ENCODE assay signal across 22 cellular contexts in genomic region chr16:16148755-16149154, GRCh38.
DNase-seq lines count a peak whose midpoint lies in the region; ATAC-seq lines count a peak whose summit lies in the region.
"Had no signal": no experiment of that assay in that cellular context is flagged by ENCODE, and none has a peak within 500 bp of the region (broad histone marks: within the 10 kb centered on the region; RNA-seq: fewer than 3 reads in every experiment).

No MANE protein-coding gene starts in this region.

- H3K14ac ChIP-seq in mesenchymal stem cell (ENCODE audit: low read length in 2 of 2): no peak overlapping the region

- no peaks in the 10 kb centered on the region for H3K27me3 Mint-ChIP-seq in naive thymus-derived CD8-positive, alpha-beta T cell
- H3K27me3 Mint-ChIP-seq in T-cell: no peaks in the 10 kb centered on the region
- H3K27me3 Mint-ChIP-seq: activated CD8-positive, alpha-beta T cell treated with anti-CD3 and anti-CD28 coated beads for 36 hours had no signal

- H2AK5ac ChIP-seq in mesenchymal stem cell (ENCODE audit: low read length, severe bottlenecking): no peak overlapping the region

- H3K9me3 ChIP-seq in BLaER1 (no peaks in the 10 kb centered on the region), mesenchymal stem cell (ENCODE audit: control insufficient read depth, low read length) (no peaks in the 10 kb centered on the region)
- H3K9me3 ChIP-seq: lower lobe of right lung had no signal

- H3K27ac Mint-ChIP-seq in naive thymus-derived CD8-positive, alpha-beta T cell: no peak overlapping the region
- H3K27ac Mint-ChIP-seq in T-cell: no peak overlapping the region
- H3K27ac Mint-ChIP-seq: activated CD8-positive, alpha-beta T cell treated with anti-CD3 and anti-CD28 coated beads for 36 hours; neural progenitor cell had no signal

- H2BK12ac ChIP-seq in mesenchymal stem cell (ENCODE audit: low read length in 2 of 2): no peak overlapping the region

- H3K18ac ChIP-seq in mesenchymal stem cell (ENCODE audit: low read depth in 1 of 2, low read length in 2 of 2): no peak overlapping the region

- peaks cover 0 to 4% (median 0%) of the 10 kb centered on the region in 4 donors for H3K4me1 Mint-ChIP-seq in naive thymus-derived CD8-positive, alpha-beta T cell
- H3K4me1 Mint-ChIP-seq in T-cell: no peaks in the 10 kb centered on the region

- no peak overlapping the region for H4K8ac ChIP-seq in mesenchymal stem cell (ENCODE audit: low read length)

- no peak overlapping the region for H2AFZ ChIP-seq in mesenchymal stem cell (ENCODE audit: low read depth, low read length)
- H2AFZ ChIP-seq: neural progenitor cell, PC-9 had no signal

- peak overlapping the region; percentile 83 for H3K4me2 ChIP-seq in BLaER1
- H3K4me2 ChIP-seq in mesenchymal stem cell (ENCODE audit: low read length, poor library complexity, severe bottlenecking): no peak overlapping the region
- H3K4me2 ChIP-seq: neural progenitor cell, PC-9 had no signal

- H4K91ac ChIP-seq in mesenchymal stem cell (ENCODE audit: low read length): no peak overlapping the region

- POLR2A ChIA-PET in naive thymus-derived CD8-positive, alpha-beta T cell (lab: Charles Lee): no interaction called here
- POLR2A ChIA-PET in T-cell (lab: Charles Lee): no interaction called here

- no peaks in the 10 kb centered on the region for H3K27me3 ChIP-seq in BLaER1
- H3K27me3 ChIP-seq in mesenchymal stem cell (ENCODE audit: control insufficient read depth in 1 of 2, insufficient read depth in 1 of 2, low read length in 2 of 2): no peaks in the 10 kb centered on the region
- H3K27me3 ChIP-seq: foreskin keratinocyte, neural progenitor cell had no signal

- H3K36me3 ChIP-seq in BLaER1: peaks cover 33% of the 10 kb centered on the region
- peaks cover 33% of the 10 kb centered on the region in 2 experiments for H3K36me3 ChIP-seq in mesenchymal stem cell (ENCODE audit: control insufficient read depth in 1 of 2, insufficient read depth in 2 of 2, low read depth in 1 of 2, low read length in 2 of 2)
- H3K36me3 ChIP-seq: neural progenitor cell had no signal

- H3K9ac ChIP-seq in BLaER1: peak overlapping the region; percentile 8; the same call in 1 of the 2 replicates
- H3K9ac ChIP-seq in mesenchymal stem cell (ENCODE audit: low read length): no peak overlapping the region
- H3K9ac ChIP-seq: neural progenitor cell had no signal

- no peak overlapping the region for H3K4me3 ChIP-seq in BLaER1
- no peak overlapping the region for H3K4me3 ChIP-seq in mesenchymal stem cell (ENCODE audit: insufficient read depth in 1 of 2, low read depth in 1 of 2, low read length in 2 of 2)
- H3K4me3 ChIP-seq: lower lobe of right lung, neural progenitor cell, PC-9 had no signal

- H3K79me1 ChIP-seq in mesenchymal stem cell (replicated peaks; ENCODE audit: low read length, poor library complexity, severe bottlenecking): no peaks in the 10 kb centered on the region

- H2BK5ac ChIP-seq in mesenchymal stem cell (ENCODE audit: low read depth, low read length, poor library complexity, severe bottlenecking): no peak overlapping the region

- WGBS in mesenchymal stem cell: 95% methylated on average over 9 of the region's 9 CpGs

- peak overlapping the region; percentile 72 for H3K27ac ChIP-seq in BLaER1
- peak overlapping the region; percentile 46 for H3K27ac ChIP-seq in mesenchymal stem cell (ENCODE audit: low read length, poor library complexity, severe bottlenecking)
- H3K27ac ChIP-seq: foreskin keratinocyte, lower lobe of right lung, neural progenitor cell, PC-9 had no signal

- no peak for ATAC-seq in naive thymus-derived CD8-positive, alpha-beta T cell
- ATAC-seq in T-cell (replicated peaks in 1 of 4): no peak
- ATAC-seq: activated CD8-positive, alpha-beta T cell treated with anti-CD3 and anti-CD28 coated beads for 36 hours; foreskin keratinocyte; lower lobe of right lung had no signal

- no peak overlapping the region for H2BK15ac ChIP-seq in mesenchymal stem cell (ENCODE audit: low read depth, poor library complexity, severe bottlenecking)

- H3K4ac ChIP-seq in mesenchymal stem cell (ENCODE audit: low read depth in 1 of 2, low read length in 2 of 2): no peak overlapping the region

- H4K20me1 ChIP-seq in BLaER1: peaks cover 26% of the 10 kb centered on the region

- H3K23ac ChIP-seq in mesenchymal stem cell (ENCODE audit: low read length in 2 of 2): no peak overlapping the region

- peaks cover 0 to 10% (median 0%) of the 10 kb centered on the region in 3 donors for H3K36me3 Mint-ChIP-seq in naive thymus-derived CD8-positive, alpha-beta T cell
- peaks cover 13% of the 10 kb centered on the region for H3K36me3 Mint-ChIP-seq in T-cell
- H3K36me3 Mint-ChIP-seq: neural progenitor cell had no signal

- no peaks in the 10 kb centered on the region for H3K9me3 Mint-ChIP-seq in naive thymus-derived CD8-positive, alpha-beta T cell
- no peaks in the 10 kb centered on the region for H3K9me3 Mint-ChIP-seq in T-cell
- H3K9me3 Mint-ChIP-seq: activated CD8-positive, alpha-beta T cell treated with anti-CD3 and anti-CD28 coated beads for 36 hours; neural progenitor cell had no signal

- DNase-seq in HK-2 (ENCODE audit: unreplicated experiment): peak; percentile 25
- DNase-seq in fibroblast of gingiva (ENCODE audit: low read depth): peak; percentile 20
- no peak for DNase-seq in mesenchymal stem cell
- DNase-seq in stimulated activated CD4-positive, alpha-beta T cell treated with anti-CD3 and anti-CD28 coated beads, Interleukin-1b, Interleukin-23, amount 100 ng/mL, for 48 hours: no peak
- DNase-seq in NCI-H1436 (lab: John Stamatoyannopoulos, UW): no peak
- DNase-seq in naive thymus-derived CD8-positive, alpha-beta T cell: no peak
- DNase-seq in T-cell: no peak
- DNase-seq: activated CD8-positive, alpha-beta T cell treated with anti-CD3 and anti-CD28 coated beads for 36 hours; activated effector memory CD4-positive, alpha-beta T cell treated with anti-CD3 and anti-CD28 coated beads, Interleukin-2, amount 50 U/mL, for 16 hours; activated T-cell treated with anti-CD3 and anti-CD28 coated beads for 4 hours; C1 segment of cervical spinal cord; cerebellar nuclear complex; foreskin keratinocyte; IMR-90; lower lobe of right lung; NCI-H2107; NCI-H510A; PC-9; SHP77; SW 1271 had no signal

- H3K4me1 ChIP-seq in BLaER1: peaks cover 59% of the 10 kb centered on the region
- peaks cover 30% of the 10 kb centered on the region for H3K4me1 ChIP-seq in mesenchymal stem cell (ENCODE audit: control insufficient read depth, insufficient read depth, low read depth, low read length)
- H3K4me1 ChIP-seq: foreskin keratinocyte, neural progenitor cell had no signal

- CTCF ChIA-PET in T-cell (lab: Charles Lee): no interaction called here

- no peak overlapping the region for H2BK120ac ChIP-seq in mesenchymal stem cell (ENCODE audit: low read depth, low read length)

- no peak overlapping the region for H3K4me3 Mint-ChIP-seq in naive thymus-derived CD8-positive, alpha-beta T cell
- no peak overlapping the region for H3K4me3 Mint-ChIP-seq in T-cell
- H3K4me3 Mint-ChIP-seq: activated CD8-positive, alpha-beta T cell treated with anti-CD3 and anti-CD28 coated beads for 36 hours; neural progenitor cell had no signal

Comparison
In these comparisons a context has a peak if more than half of its experiments do, and no peak if none do; other contexts are left out.
1. DNase-seq: peak in HK-2 (single experiment) and fibroblast of gingiva (single experiment); none in mesenchymal stem cell (single experiment), stimulated activated CD4-positive, alpha-beta T cell treated with anti-CD3 and anti-CD28 coated beads, Interleukin-1b, Interleukin-23, amount 100 ng/mL, for 48 hours (single experiment), NCI-H1436 (single experiment), naive thymus-derived CD8-positive, alpha-beta T cell (0 of 10) and T-cell (0 of 34).